Comparison of ENCODE assay signal across 24 cellular contexts in genomic region chr10:60807499-60807898, GRCh38. TPM values are rescaled to one million over a fixed set of nuclear protein-coding genes. Genes with fewer than 3 reads are reported as not detected.
A peak's percentile ranks its signal among the peaks of the same experiment; 100 is the strongest.
DNase-seq lines count a peak whose midpoint lies in the region; ATAC-seq, FAIRE-seq and TF ChIP-seq lines count a peak whose summit lies in the region.
"Had no signal": no experiment of that assay in that cellular context is flagged by ENCODE, and none has a peak within 500 bp of the region (broad histone marks: within the 10 kb centered on the region; RNA-seq: fewer than 3 reads in every experiment).

No MANE protein-coding gene starts in this region.

- H3K4ac ChIP-seq in mesenchymal stem cell (ENCODE audit: low read depth in 1 of 2, low read length in 2 of 2) (peak overlapping the region in 1 of 2 experiments; percentile 30), neuronal stem cell (ENCODE audit: low read length) (no peak overlapping the region)

- POLR2A ChIA-PET in HepG2 (lab: Yijun Ruan, JAX) = no interaction called here

- H3K4me2 ChIP-seq in mesenchymal stem cell (ENCODE audit: low read length, poor library complexity, severe bottlenecking) (no peak overlapping the region), neural progenitor cell (no peak overlapping the region), smooth muscle cell (peak overlapping the region; percentile 41), neuronal stem cell (ENCODE audit: insufficient read depth, low read length, poor library complexity, severe bottlenecking) (no peak overlapping the region), HepG2 (ENCODE audit: low read depth, low read length) (no peak overlapping the region)
- H3K4me2 ChIP-seq: BLaER1, GM23338 had no signal

- no peak overlapping the region for H3K9ac ChIP-seq in mesenchymal stem cell (ENCODE audit: low read length)
- H3K9ac ChIP-seq in neural progenitor cell = no peak overlapping the region
- no peak overlapping the region for H3K9ac ChIP-seq in smooth muscle cell (ENCODE audit: low read depth)
- H3K9ac ChIP-seq in neuronal stem cell (ENCODE audit: low read depth, low read length, poor library complexity) = no peak overlapping the region
- H3K9ac ChIP-seq in HepG2 (ENCODE audit: insufficient read depth, low read depth, low read length) = no peak overlapping the region
- H3K9ac ChIP-seq: BLaER1 had no signal

- no peaks in the 10 kb centered on the region for H3K36me3 ChIP-seq in HAP-1 (replicated peaks)
- no peaks in the 10 kb centered on the region for H3K36me3 ChIP-seq in mesenchymal stem cell (ENCODE audit: control insufficient read depth in 1 of 2, insufficient read depth in 2 of 2, low read depth in 1 of 2, low read length in 2 of 2)
- no peaks in the 10 kb centered on the region for H3K36me3 ChIP-seq in neural progenitor cell
- no peaks in the 10 kb centered on the region for H3K36me3 ChIP-seq in smooth muscle cell (ENCODE audit: low read depth)
- peaks cover 0 to 1% of the 10 kb centered on the region in 2 donors for H3K36me3 ChIP-seq in neuronal stem cell (replicated peaks in 1 of 2; ENCODE audit: control insufficient read depth in 2 of 2, insufficient read depth in 2 of 2, low read length in 2 of 2)
- no peaks in the 10 kb centered on the region for H3K36me3 ChIP-seq in HepG2 (replicated peaks in 1 of 2; ENCODE audit: control insufficient read depth in 1 of 2, insufficient read depth in 2 of 2, low read length in 2 of 2)

- no TSS peak for BruUV-seq in HepG2 (replicated peaks; lab: Mats Ljungman, UMichigan)

- H3K27me3 Mint-ChIP-seq in neural progenitor cell (ENCODE audit: insufficient read depth, low read depth) = no peaks in the 10 kb centered on the region
- H3K27me3 Mint-ChIP-seq: B cell; CD4-positive, CD25-positive, alpha-beta regulatory T cell had no signal

- no peak overlapping the region for H2AK5ac ChIP-seq in mesenchymal stem cell (ENCODE audit: low read length, severe bottlenecking)
- H2AK5ac ChIP-seq in neuronal stem cell (ENCODE audit: low read depth, low read length) = no peak overlapping the region

- H4K8ac ChIP-seq in mesenchymal stem cell (ENCODE audit: low read length) = no peak overlapping the region
- no peak overlapping the region for H4K8ac ChIP-seq in neuronal stem cell (ENCODE audit: low read depth, low read length)

- H2BK120ac ChIP-seq in mesenchymal stem cell (ENCODE audit: low read depth, low read length) (no peak overlapping the region), neuronal stem cell (ENCODE audit: low read depth, low read length) (no peak overlapping the region)

- peak; percentile 30 to 55 for DNase-seq in HAP-1 (ENCODE audit: low spot score in 2 of 2)
- no peak for DNase-seq in mesenchymal stem cell
- DNase-seq in neural progenitor cell (ENCODE audit: low spot score) = no peak
- no peak for DNase-seq in smooth muscle cell (lab: John Stamatoyannopoulos, UW; ENCODE audit: unreplicated experiment)
- no peak for DNase-seq in neuronal stem cell (ENCODE audit: low spot score)
- DNase-seq in GM20000 (ENCODE audit: low spot score) = no peak
- DNase-seq in NCI-H526 (lab: John Stamatoyannopoulos, UW) = no peak
- DNase-seq in HepG2 (ENCODE audit: low spot score) = no peak
- DNase-seq: Caco-2; CD4-positive, CD25-positive, alpha-beta regulatory T cell; CD8-positive, alpha-beta T cell; DMS153; DND-41; H9; HFFc6 had no signal

- ATAC-seq in HepG2 = no peak
- ATAC-seq: CD8-positive, alpha-beta T cell; GM23338 had no signal

- H3K23ac ChIP-seq in mesenchymal stem cell (ENCODE audit: low read length in 2 of 2) (no peak overlapping the region), neuronal stem cell (ENCODE audit: low read depth, low read length, poor library complexity) (no peak overlapping the region)

- no peaks in the 10 kb centered on the region for H3K79me2 ChIP-seq in neural progenitor cell (ENCODE audit: low read depth)
- H3K79me2 ChIP-seq in smooth muscle cell (ENCODE audit: low read depth) = no peaks in the 10 kb centered on the region
- H3K79me2 ChIP-seq in HepG2 (ENCODE audit: insufficient read depth, low read length) = no peaks in the 10 kb centered on the region

- WGBS in mesenchymal stem cell = 90% methylated on average over 2 of the region's 2 CpGs
- WGBS in smooth muscle cell (ENCODE audit: low lambda C conversion rate) = 64% methylated on average over 2 of the region's 2 CpGs
- no CpG with 5 or more reads among the region's 2 CpGs for WGBS in neuronal stem cell (ENCODE audit: extremely low coverage in 2 of 2, insufficient read length in 2 of 2, insufficient replicate concordance in 1 of 2), 2 donors
- 55% methylated on average over 2 of the region's 2 CpGs for WGBS in HepG2 (ENCODE audit: low lambda C conversion rate)

- H3K27ac Mint-ChIP-seq in neural progenitor cell = peak overlapping the region; percentile 33
- H3K27ac Mint-ChIP-seq: B cell; CD4-positive, CD25-positive, alpha-beta regulatory T cell; CD8-positive, alpha-beta T cell; GM23338; H9; HFFc6 had no signal

- H4K91ac ChIP-seq in mesenchymal stem cell (ENCODE audit: low read length) (no peak overlapping the region), neuronal stem cell (ENCODE audit: low read depth, low read length, poor library complexity) (no peak overlapping the region)

- TF ChIP-seq POLR2A in HepG2 (IDR thresholded peaks at IDR 0.05; ENCODE audit: insufficient read depth in 1 of 2, low read depth in 2 of 2, low read length in 2 of 2) = no peak

- in situ Hi-C loops in HAP-1 (cut with MboI; ENCODE audit: low sequenced_read_pairs) = loop anchor here (25.0 kb wide), 2 partner anchors 480 to 930 kb away; no protein-coding TSS in a partner anchor
- in situ Hi-C loops in HepG2 (cut with HindIII; ENCODE audit: extremely low pct_ligation_motif_present, low pct_unique_long_range_greater_than_20kb) = loop anchor here (25.0 kb wide), 1 partner anchor 805 kb away; no protein-coding TSS in a partner anchor

- H3K4me3 ChIP-seq in HAP-1 (no peak overlapping the region), mesenchymal stem cell (ENCODE audit: insufficient read depth in 1 of 2, low read depth in 1 of 2, low read length in 2 of 2) (no peak overlapping the region), neural progenitor cell (no peak overlapping the region), smooth muscle cell (no peak overlapping the region), neuronal stem cell (ENCODE audit: low read length in 2 of 2) (no peak overlapping the region), HepG2 (replicated peaks in 1 of 3; ENCODE audit: insufficient read depth in 1 of 3, low read depth in 2 of 3, low read length in 3 of 3) (no peak overlapping the region)
- H3K4me3 ChIP-seq: BLaER1, GM23338 had no signal

- peak overlapping the region; percentile 43 to 89 for H2BK12ac ChIP-seq in mesenchymal stem cell (ENCODE audit: low read length in 2 of 2)
- H2BK12ac ChIP-seq in neuronal stem cell (ENCODE audit: low read length) = no peak overlapping the region

- no peak overlapping the region for H3K18ac ChIP-seq in mesenchymal stem cell (ENCODE audit: low read depth in 1 of 2, low read length in 2 of 2)
- no peak overlapping the region for H3K18ac ChIP-seq in neuronal stem cell (ENCODE audit: low read length)

- H2BK5ac ChIP-seq in mesenchymal stem cell (ENCODE audit: low read depth, low read length, poor library complexity, severe bottlenecking) (no peak overlapping the region), neuronal stem cell (ENCODE audit: low read length) (no peak overlapping the region)

- intact Hi-C loops in HepG2 (cut with micrococcal nuclease; ENCODE audit: unreplicated experiment) = no loop called here

- no peaks in the 10 kb centered on the region for H3K36me3 Mint-ChIP-seq in neural progenitor cell
- H3K36me3 Mint-ChIP-seq: CD4-positive, CD25-positive, alpha-beta regulatory T cell; CD8-positive, alpha-beta T cell had no signal

- TF ChIP-seq EP300 in HepG2 (IDR thresholded peaks at IDR 0.05; ENCODE audit: low read depth in 2 of 2, low read length in 2 of 2) (no peak), HepG2 (CRISPR knock-in tag; IDR thresholded peaks at IDR 0.05; ENCODE audit: borderline replicate concordance) (no peak)

- H3K4me1 ChIP-seq in HAP-1 (peaks cover 10% of the 10 kb centered on the region), mesenchymal stem cell (ENCODE audit: control insufficient read depth, insufficient read depth, low read depth, low read length) (no peaks in the 10 kb centered on the region), neural progenitor cell (no peaks in the 10 kb centered on the region), smooth muscle cell (ENCODE audit: low read depth) (peaks cover 22% of the 10 kb centered on the region), neuronal stem cell (ENCODE audit: control insufficient read depth in 2 of 2, insufficient read depth in 1 of 2, low read depth in 1 of 2, low read length in 2 of 2) (peaks cover 1 to 9% of the 10 kb centered on the region in 2 donors), HepG2 (ENCODE audit: insufficient read depth, low read length) (peaks cover 11% of the 10 kb centered on the region)
- H3K4me1 ChIP-seq: BLaER1 had no signal

- peaks cover 17% of the 10 kb centered on the region for H3K4me1 Mint-ChIP-seq in neural progenitor cell
- H3K4me1 Mint-ChIP-seq: B cell had no signal

- TF ChIP-seq CTCF in neural progenitor cell (IDR thresholded peaks at IDR 0.05) (no peak), smooth muscle cell (IDR thresholded peaks at IDR 0.05; ENCODE audit: borderline replicate concordance, insufficient read depth, poor library complexity, severe bottlenecking) (no peak), GM20000 (IDR thresholded peaks at IDR 0.05; ENCODE audit: extremely low read depth, missing control alignments) (no peak), HepG2 (CRISPR knock-in tag; IDR thresholded peaks at IDR 0.05) (no peak)

- H3K27me3 ChIP-seq in HAP-1 (ENCODE audit: low read depth) (no peaks in the 10 kb centered on the region), mesenchymal stem cell (ENCODE audit: control insufficient read depth in 1 of 2, insufficient read depth in 1 of 2, low read length in 2 of 2) (no peaks in the 10 kb centered on the region), neural progenitor cell (no peaks in the 10 kb centered on the region), smooth muscle cell (ENCODE audit: low read depth) (no peaks in the 10 kb centered on the region), neuronal stem cell (ENCODE audit: control insufficient read depth in 3 of 3, insufficient read depth in 3 of 3, low read depth in 1 of 3, low read length in 3 of 3) (peaks cover 0 to 2% (median 0%) of the 10 kb centered on the region in 3 experiments), HepG2 (ENCODE audit: control insufficient read depth in 1 of 2, insufficient read depth in 2 of 2, low read length in 2 of 2) (no peaks in the 10 kb centered on the region)
- H3K27me3 ChIP-seq: BLaER1 had no signal

- H3K9me3 ChIP-seq in HAP-1 (no peaks in the 10 kb centered on the region), mesenchymal stem cell (ENCODE audit: control insufficient read depth, low read length) (no peaks in the 10 kb centered on the region), neural progenitor cell (ENCODE audit: low read depth) (no peaks in the 10 kb centered on the region), smooth muscle cell (replicated peaks; ENCODE audit: low read depth) (no peaks in the 10 kb centered on the region), neuronal stem cell (replicated peaks in 1 of 2; ENCODE audit: control insufficient read depth in 2 of 2, insufficient read depth in 1 of 2, low read depth in 1 of 2, low read length in 2 of 2) (no peaks in the 10 kb centered on the region), HepG2 (ENCODE audit: low read length) (no peaks in the 10 kb centered on the region)
- H3K9me3 ChIP-seq: BLaER1, Caco-2 had no signal

- H2AFZ ChIP-seq in mesenchymal stem cell (ENCODE audit: low read depth, low read length) (no peak overlapping the region), neural progenitor cell (replicated peaks) (no peak overlapping the region), smooth muscle cell (ENCODE audit: low read depth) (no peak overlapping the region), neuronal stem cell (ENCODE audit: low read length) (no peak overlapping the region), HepG2 (ENCODE audit: low read length) (no peak overlapping the region)
- H2AFZ ChIP-seq: GM23338 had no signal

- peak overlapping the region; percentile 33 for H2BK15ac ChIP-seq in mesenchymal stem cell (ENCODE audit: low read depth, poor library complexity, severe bottlenecking)
- no peak overlapping the region for H2BK15ac ChIP-seq in neuronal stem cell (ENCODE audit: low read length)

- H3K14ac ChIP-seq in mesenchymal stem cell (ENCODE audit: low read length in 2 of 2) (no peak overlapping the region), neuronal stem cell (ENCODE audit: low read length) (no peak overlapping the region)

- H4K20me1 ChIP-seq in neural progenitor cell (ENCODE audit: low read depth) (no peaks in the 10 kb centered on the region), smooth muscle cell (ENCODE audit: low read depth) (no peaks in the 10 kb centered on the region), HepG2 (ENCODE audit: insufficient read depth, low read length) (no peaks in the 10 kb centered on the region)
- H4K20me1 ChIP-seq: BLaER1 had no signal

- H3K4me3 Mint-ChIP-seq in neural progenitor cell = no peak overlapping the region
- H3K4me3 Mint-ChIP-seq: B cell; CD4-positive, CD25-positive, alpha-beta regulatory T cell; CD8-positive, alpha-beta T cell; GM23338; H9; HFFc6 had no signal

- no peak for TF ChIP-seq RAD21 in HepG2 (CRISPR knock-in tag; IDR thresholded peaks at IDR 0.05)

- H3F3A ChIP-seq in neural progenitor cell (ENCODE audit: low read depth) = no peaks in the 10 kb centered on the region
- H3F3A ChIP-seq in smooth muscle cell (ENCODE audit: low read depth) = peaks cover 44% of the 10 kb centered on the region

- FAIRE-seq in HepG2 (lab: Jason Lieb, UNC) = no peak
- FAIRE-seq: A204.1, G401.6, GM12892, GM19239 had no signal

- CTCF ChIA-PET in HepG2 (lab: Yijun Ruan, JAX; ENCODE audit: low intra/inter-chr PET ratio, low total read pairs) = no interaction called here

- H3K27ac ChIP-seq in mesenchymal stem cell (ENCODE audit: low read length, poor library complexity, severe bottlenecking) = no peak overlapping the region
- no peak overlapping the region for H3K27ac ChIP-seq in neural progenitor cell
- peak overlapping the region; percentile 87 for H3K27ac ChIP-seq in smooth muscle cell (ENCODE audit: low read depth)
- H3K27ac ChIP-seq in neuronal stem cell (replicated peaks; ENCODE audit: low read length) = no peak overlapping the region
- H3K27ac ChIP-seq in HepG2 (ENCODE audit: extremely low read length, insufficient read depth, low read length) = no peak overlapping the region
- H3K27ac ChIP-seq: 22Rv1, BLaER1, C4-2B had no signal

- H3K79me1 ChIP-seq in mesenchymal stem cell (replicated peaks; ENCODE audit: low read length, poor library complexity, severe bottlenecking) (no peaks in the 10 kb centered on the region), neuronal stem cell (ENCODE audit: low read depth, low read length) (no peaks in the 10 kb centered on the region)

- no peaks in the 10 kb centered on the region for H3K9me3 Mint-ChIP-seq in neural progenitor cell
- H3K9me3 Mint-ChIP-seq: CD4-positive, CD25-positive, alpha-beta regulatory T cell; CD8-positive, alpha-beta T cell; GM23338; H9; HFFc6 had no signal

RNA-seq across cellular contexts. Expression of gene CDK1, which starts 29.2 kb away (rescaled TPM):
- 12.3 TPM for polyA plus RNA-seq in mesenchymal stem cell (2013, experiment 1 of 2)
- polyA plus RNA-seq in mesenchymal stem cell (2013, experiment 2 of 2) = 13.6 TPM
- 291 and 421 TPM in 2 replicates for total RNA-seq in neural progenitor cell (ENCODE audit: low replicate concordance)
- 55.3 and 56.5 TPM in 2 replicates for total RNA-seq in smooth muscle cell
- polyA plus RNA-seq in smooth muscle cell = 44.0 and 46.6 TPM in 2 replicates
- 134 TPM for polyA plus RNA-seq in neuronal stem cell (2013, experiment 1 of 2)
- 136 TPM for polyA plus RNA-seq in neuronal stem cell (2013, experiment 2 of 2)
- 132 and 221 TPM in 2 replicates for total RNA-seq in HepG2 (2016; rRNA removed; fragmentation: Illumina TruSeq; extraction: Trizol)
- 25.7 and 32.5 TPM in 2 replicates for total RNA-seq in HepG2 (2016; cell fraction: cytosol; rRNA removed; fragmentation: Illumina TruSeq; extraction: Trizol; ENCODE audit: low read depth)
- 132 and 217 TPM in 2 replicates for total RNA-seq in HepG2 (2016; cell fraction: insoluble cytoplasmic fraction; rRNA removed; fragmentation: Illumina TruSeq; extraction: Trizol)
- 45.2 and 55.5 TPM in 2 replicates for total RNA-seq in HepG2 (2016; cell fraction: membrane; rRNA removed; fragmentation: Illumina TruSeq; extraction: Trizol)
- 113 and 116 TPM in 2 replicates for total RNA-seq in HepG2 (2016; cell fraction: nucleus; rRNA removed; fragmentation: Illumina TruSeq; extraction: Trizol)
- polyA plus RNA-seq in HepG2 (2011; rRNA removed) = 23.1 and 42.6 TPM in 2 replicates
- polyA plus RNA-seq in HepG2 (2011; cell fraction: cytosol; rRNA removed) = 12.9 and 15.9 TPM in 2 replicates
- 23.4 and 24.8 TPM in 2 replicates for polyA plus RNA-seq in HepG2 (2011; cell fraction: nucleus; rRNA removed)
- polyA plus RNA-seq in HepG2 (2012) = 20.0 and 41.3 TPM in 2 replicates
- 7.5 and 9.0 TPM in 2 replicates for polyA plus RNA-seq in HepG2 (2016; cell fraction: cytosol; fragmentation: Illumina TruSeq; extraction: Trizol; ENCODE audit: low read depth)
- 154 and 181 TPM in 2 replicates for polyA plus RNA-seq in HepG2 (2016; cell fraction: insoluble cytoplasmic fraction; fragmentation: Illumina TruSeq; extraction: Trizol; ENCODE audit: low read depth)
- polyA plus RNA-seq in HepG2 (2016; cell fraction: membrane; fragmentation: Illumina TruSeq; extraction: Trizol; ENCODE audit: low read depth) = 17.0 and 17.2 TPM in 2 replicates
- polyA plus RNA-seq in HepG2 (2016; cell fraction: nucleus; fragmentation: Illumina TruSeq; extraction: Trizol; ENCODE audit: insufficient read depth, low read depth) = 177 and 183 TPM in 2 replicates
- polyA minus RNA-seq in HepG2 (2011; rRNA and poly(A)+ RNA removed; ENCODE audit: low replicate concordance) = 6.0 and 23.9 TPM in 2 replicates
- polyA minus RNA-seq in HepG2 (2011; cell fraction: cytosol; rRNA and poly(A)+ RNA removed) = 9.6 and 14.5 TPM in 2 replicates
- 33.8 and 62.3 TPM in 2 replicates for polyA minus RNA-seq in HepG2 (2011; cell fraction: nucleus; rRNA and poly(A)+ RNA removed)

Comparison
In these comparisons a context has a peak if more than half of its experiments do, and no peak if none do; other contexts are left out.
1. DNase-seq: peak in HAP-1 (2 of 2); none in mesenchymal stem cell (single experiment), neural progenitor cell (single experiment), smooth muscle cell (single experiment), neuronal stem cell (single experiment), GM20000 (single experiment), NCI-H526 (0 of 2) and HepG2 (single experiment).